ENCODE assay signal across 28 cellular contexts in genomic region chr20:14972256-14972655, GRCh38.
"Had no signal": no experiment of that assay in that cellular context is flagged by ENCODE, and none has a peak within 500 bp of the region (broad histone marks: within the 10 kb centered on the region; RNA-seq: fewer than 3 reads in every experiment).

No MANE protein-coding gene starts in this region.

- FAIRE-seq: TTC549 had no signal

- H3K4me3 ChIP-seq: ascending aorta had no signal

- H3K27ac ChIP-seq: ascending aorta, VCaP had no signal

- H3K9me3 ChIP-seq: ascending aorta had no signal

- DNase-seq: activated B cell treated with CpG ODN at 0.5 μM for 24 hours; activated CD4-positive, alpha-beta memory T cell treated with anti-CD3 and anti-CD28 coated beads for 36 hours; activated CD4-positive, alpha-beta T cell treated with anti-CD3 and anti-CD28 coated beads for 4 hours; activated CD4-positive, alpha-beta T cell treated with anti-CD3 and anti-CD28 coated beads, Interleukin-2, amount 10 ng/mL, durations not matched to agents 24 days and 14 days; activated CD4-positive, alpha-beta T cell treated with anti-CD3 and anti-CD28 coated beads, Interleukin-2, amount 50 U/mL, for 1 hour; activated CD4-positive, alpha-beta T cell treated with anti-CD3 and anti-CD28 coated beads, Interleukin-2, amount 50 U/mL, for 4 hours; activated CD4-positive, CD25-positive, alpha-beta regulatory T cell treated with anti-CD3 and anti-CD28 coated beads, Interleukin-2, amount 50 U/mL, for 72 hours; activated CD8-positive, alpha-beta memory T cell treated with anti-CD3 and anti-CD28 coated beads, Interleukin-2, amount 50 U/mL, for 4 hours; activated CD8-positive, alpha-beta T cell treated with anti-CD3 and anti-CD28 coated beads for 36 hours; activated effector memory CD4-positive, alpha-beta T cell treated with anti-CD3 and anti-CD28 coated beads, Interleukin-2, amount 50 U/mL, for 16 hours; activated naive CD4-positive, alpha-beta T cell treated with anti-CD3 and anti-CD28 coated beads, Interleukin-2, amount 10 ng/mL, durations not matched to agents 7 days and 5 days; activated naive CD4-positive, alpha-beta T cell treated with Interleukin-2 at 50 U/mL for 16 hours; activated naive CD8-positive, alpha-beta T cell treated with anti-CD3 and anti-CD28 coated beads, Interleukin-2, amount 10 ng/mL, durations not matched to agents 7 days and 5 days; activated naive CD8-positive, alpha-beta T cell treated with anti-CD3 and anti-CD28 coated beads, Interleukin-2, amount 50 U/mL, for 24 hours; activated T-cell treated with anti-CD3 and anti-CD28 coated beads for 4 hours; activated T-cell treated with anti-CD3 and anti-CD28 coated beads, Interleukin-2, amount 50 U/mL, for 1 hour; activated T-cell treated with anti-CD3 and anti-CD28 coated beads, Interleukin-2, amount 50 U/mL, for 4 hours; activated T-cell treated with anti-CD3 and anti-CD28 coated beads, Interleukin-2, amount 50 U/mL, for 72 hours; amygdala; anterior cingulate cortex; central memory CD4-positive, alpha-beta T cell; T-helper 1 cell; T-helper 2 cell; T-helper 9 cell had no signal

- H3K27me3 ChIP-seq: ascending aorta had no signal

- H3K36me3 ChIP-seq: ascending aorta had no signal

- H3K4me1 ChIP-seq: ascending aorta had no signal

- ATAC-seq: activated CD8-positive, alpha-beta T cell treated with anti-CD3 and anti-CD28 coated beads for 36 hours; activated naive CD8-positive, alpha-beta T cell treated with anti-CD3 and anti-CD28 coated beads, Interleukin-2, amount 50 U/mL, for 24 hours; activated T-cell treated with anti-CD3 and anti-CD28 coated beads, Interleukin-2, amount 50 U/mL, for 4 hours; activated T-cell treated with anti-CD3 and anti-CD28 coated beads, Interleukin-2, amount 50 U/mL, for 72 hours; activated T-helper 17 cell treated with anti-CD3 and anti-CD28 coated beads, Interleukin-2, amount 50 U/mL, for 72 hours had no signal
